1 cellular context compared by ENCODE assay signal in genomic region chr22:44640618-44641155, GRCh38.
TF ChIP-seq lines count a peak whose summit lies in the region.

No MANE protein-coding gene starts in this region.

TF ChIP-seq in SK-N-SH treated with all-trans-retinoic acid at 6 μM for 48 hours, 23 proteins besides CTCF, POLR2A, EP300 and RAD21 (continued from another document):
- no peak for TF ChIP-seq CSDC2 (CRISPR knock-in tag; IDR thresholded peaks at IDR 0.05)
- TF ChIP-seq ZC3H10 (CRISPR knock-in tag; IDR thresholded peaks at IDR 0.05): no peak
- TF ChIP-seq OSR1 (CRISPR knock-in tag; IDR thresholded peaks at IDR 0.05): no peak
- no peak for TF ChIP-seq TOX (CRISPR knock-in tag; IDR thresholded peaks at IDR 0.05; ENCODE audit: borderline replicate concordance)
- no peak for TF ChIP-seq ZFP30 (CRISPR knock-in tag; IDR thresholded peaks at IDR 0.05)
- no peak for TF ChIP-seq CREB5 (CRISPR knock-in tag; IDR thresholded peaks at IDR 0.05; ENCODE audit: low read depth)
- no peak for TF ChIP-seq BACH2 (CRISPR knock-in tag; IDR thresholded peaks at IDR 0.05; ENCODE audit: borderline replicate concordance)
- TF ChIP-seq ARNTL (CRISPR knock-in tag; IDR thresholded peaks at IDR 0.05; ENCODE audit: borderline replicate concordance, low read depth): no peak
- TF ChIP-seq GLIS3 (CRISPR knock-in tag; IDR thresholded peaks at IDR 0.05): no peak
- no peak for TF ChIP-seq ZNF70 (CRISPR knock-in tag; IDR thresholded peaks at IDR 0.05)
